ENCODE assay signal across 1 cellular context in genomic region chr17:40548982-40549680, GRCh38.
TF ChIP-seq lines count a peak whose summit lies in the region.

No MANE protein-coding gene starts in this region.

TF ChIP-seq in HepG2, 621 proteins besides CTCF, POLR2A, EP300 and RAD21 (continued from another document and continues in another):
- peak; percentile 84 for TF ChIP-seq ZNF503 (CRISPR knock-in tag; IDR thresholded peaks at IDR 0.05)
- peak; percentile 91 for TF ChIP-seq ESRRA (CRISPR knock-in tag; IDR thresholded peaks at IDR 0.05; ENCODE audit: low read depth)
- TF ChIP-seq ZNF260 (CRISPR knock-in tag; IDR thresholded peaks at IDR 0.05; ENCODE audit: borderline replicate concordance, low read depth): no peak
- peak; percentile 92 for TF ChIP-seq PPARG (CRISPR knock-in tag; conservative IDR thresholded peaks at IDR 0.05)
- TF ChIP-seq ZNF296 (CRISPR knock-in tag; conservative IDR thresholded peaks at IDR 0.05): peak; percentile 52; the same call in 1 of the 2 replicates
- TF ChIP-seq ZNF724P (CRISPR knock-in tag; IDR thresholded peaks at IDR 0.05; ENCODE audit: borderline replicate concordance): no peak
- 0 out of 2 replicates have a peak, but pooled peaks have one; percentile 59 for TF ChIP-seq ZNF337 (CRISPR knock-in tag; IDR thresholded peaks at IDR 0.05; ENCODE audit: borderline replicate concordance, low read depth)
- TF ChIP-seq ZNF136 (CRISPR knock-in tag; IDR thresholded peaks at IDR 0.05; ENCODE audit: low read depth): 0 out of 2 replicates have a peak, but pooled peaks have one; percentile 77
- TF ChIP-seq, protein P1, sequence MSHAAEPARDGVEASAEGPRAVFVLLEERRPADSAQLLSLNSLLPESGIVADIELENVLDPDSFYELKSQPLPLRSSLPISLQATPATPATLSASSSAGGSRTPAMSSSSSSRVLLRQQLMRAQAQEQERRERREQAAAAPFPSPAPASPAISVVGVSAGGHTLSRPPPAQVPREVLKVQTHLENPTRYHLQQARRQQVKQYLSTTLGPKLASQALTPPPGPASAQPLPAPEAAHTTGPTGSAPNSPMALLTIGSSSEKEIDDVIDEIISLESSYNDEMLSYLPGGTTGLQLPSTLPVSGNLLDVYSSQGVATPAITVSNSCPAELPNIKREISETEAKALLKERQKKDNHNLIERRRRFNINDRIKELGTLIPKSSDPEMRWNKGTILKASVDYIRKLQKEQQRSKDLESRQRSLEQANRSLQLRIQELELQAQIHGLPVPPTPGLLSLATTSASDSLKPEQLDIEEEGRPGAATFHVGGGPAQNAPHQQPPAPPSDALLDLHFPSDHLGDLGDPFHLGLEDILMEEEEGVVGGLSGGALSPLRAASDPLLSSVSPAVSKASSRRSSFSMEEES (CRISPR knock-in tag; IDR thresholded peaks at IDR 0.05): peak; percentile 89
- no peak; the same call in 1 of the 2 replicates for TF ChIP-seq ARNT2 (CRISPR knock-in tag; IDR thresholded peaks at IDR 0.05; ENCODE audit: low read depth)
- TF ChIP-seq ZNF501 (CRISPR knock-in tag; IDR thresholded peaks at IDR 0.05): peak; percentile 81
- 0 out of 2 replicates have a peak, but pooled peaks have one; percentile 63 for TF ChIP-seq MTF2 (CRISPR knock-in tag; IDR thresholded peaks at IDR 0.05; ENCODE audit: borderline replicate concordance)
- no peak for TF ChIP-seq ATM (IDR thresholded peaks at IDR 0.05; ENCODE audit: borderline replicate concordance)
- TF ChIP-seq RORA (CRISPR knock-in tag; IDR thresholded peaks at IDR 0.05): 0 out of 2 replicates have a peak, but pooled peaks have one; percentile 82
- no peak for TF ChIP-seq ZNF598 (CRISPR knock-in tag; IDR thresholded peaks at IDR 0.05; ENCODE audit: borderline replicate concordance)
- TF ChIP-seq, protein P2, sequence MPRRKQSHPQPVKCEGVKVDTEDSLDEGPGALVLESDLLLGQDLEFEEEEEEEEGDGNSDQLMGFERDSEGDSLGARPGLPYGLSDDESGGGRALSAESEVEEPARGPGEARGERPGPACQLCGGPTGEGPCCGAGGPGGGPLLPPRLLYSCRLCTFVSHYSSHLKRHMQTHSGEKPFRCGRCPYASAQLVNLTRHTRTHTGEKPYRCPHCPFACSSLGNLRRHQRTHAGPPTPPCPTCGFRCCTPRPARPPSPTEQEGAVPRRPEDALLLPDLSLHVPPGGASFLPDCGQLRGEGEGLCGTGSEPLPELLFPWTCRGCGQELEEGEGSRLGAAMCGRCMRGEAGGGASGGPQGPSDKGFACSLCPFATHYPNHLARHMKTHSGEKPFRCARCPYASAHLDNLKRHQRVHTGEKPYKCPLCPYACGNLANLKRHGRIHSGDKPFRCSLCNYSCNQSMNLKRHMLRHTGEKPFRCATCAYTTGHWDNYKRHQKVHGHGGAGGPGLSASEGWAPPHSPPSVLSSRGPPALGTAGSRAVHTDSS (CRISPR knock-in tag; conservative IDR thresholded peaks at IDR 0.05): no peak
- TF ChIP-seq ZNF264 (CRISPR knock-in tag; IDR thresholded peaks at IDR 0.05): peak; percentile 92
- TF ChIP-seq, protein P3, sequence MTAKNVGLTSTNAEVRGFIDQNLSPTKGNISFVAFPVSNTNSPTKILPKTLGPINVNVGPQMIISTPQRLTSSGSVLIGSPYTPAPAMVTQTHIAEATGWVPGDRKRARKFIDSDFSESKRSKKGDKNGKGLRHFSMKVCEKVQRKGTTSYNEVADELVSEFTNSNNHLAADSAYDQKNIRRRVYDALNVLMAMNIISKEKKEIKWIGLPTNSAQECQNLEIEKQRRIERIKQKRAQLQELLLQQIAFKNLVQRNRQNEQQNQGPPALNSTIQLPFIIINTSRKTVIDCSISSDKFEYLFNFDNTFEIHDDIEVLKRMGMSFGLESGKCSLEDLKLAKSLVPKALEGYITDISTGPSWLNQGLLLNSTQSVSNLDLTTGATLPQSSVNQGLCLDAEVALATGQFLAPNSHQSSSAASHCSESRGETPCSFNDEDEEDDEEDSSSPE (CRISPR knock-in tag; IDR thresholded peaks at IDR 0.05): 0 out of 2 replicates have a peak, but pooled peaks have one; percentile 56
- no peak for TF ChIP-seq RBM39 (IDR thresholded peaks at IDR 0.05; ENCODE audit: low read depth, low read length, poor library complexity, severe bottlenecking)
- TF ChIP-seq GABPB1 (CRISPR knock-in tag; IDR thresholded peaks at IDR 0.05): peak; percentile 72
- TF ChIP-seq, protein P4, sequence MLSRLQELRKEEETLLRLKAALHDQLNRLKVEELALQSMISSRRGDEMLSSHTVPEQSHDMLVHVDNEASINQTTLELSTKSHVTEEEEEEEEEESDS (CRISPR knock-in tag; IDR thresholded peaks at IDR 0.05; ENCODE audit: borderline replicate concordance): no peak
- TF ChIP-seq, protein P5, sequence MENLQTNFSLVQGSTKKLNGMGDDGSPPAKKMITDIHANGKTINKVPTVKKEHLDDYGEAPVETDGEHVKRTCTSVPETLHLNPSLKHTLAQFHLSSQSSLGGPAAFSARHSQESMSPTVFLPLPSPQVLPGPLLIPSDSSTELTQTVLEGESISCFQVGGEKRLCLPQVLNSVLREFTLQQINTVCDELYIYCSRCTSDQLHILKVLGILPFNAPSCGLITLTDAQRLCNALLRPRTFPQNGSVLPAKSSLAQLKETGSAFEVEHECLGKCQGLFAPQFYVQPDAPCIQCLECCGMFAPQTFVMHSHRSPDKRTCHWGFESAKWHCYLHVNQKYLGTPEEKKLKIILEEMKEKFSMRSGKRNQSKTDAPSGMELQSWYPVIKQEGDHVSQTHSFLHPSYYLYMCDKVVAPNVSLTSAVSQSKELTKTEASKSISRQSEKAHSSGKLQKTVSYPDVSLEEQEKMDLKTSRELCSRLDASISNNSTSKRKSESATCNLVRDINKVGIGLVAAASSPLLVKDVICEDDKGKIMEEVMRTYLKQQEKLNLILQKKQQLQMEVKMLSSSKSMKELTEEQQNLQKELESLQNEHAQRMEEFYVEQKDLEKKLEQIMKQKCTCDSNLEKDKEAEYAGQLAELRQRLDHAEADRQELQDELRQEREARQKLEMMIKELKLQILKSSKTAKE (CRISPR knock-in tag; IDR thresholded peaks at IDR 0.05; ENCODE audit: borderline replicate concordance): peak; percentile 99
- TF ChIP-seq ZBTB7A (CRISPR knock-in tag; IDR thresholded peaks at IDR 0.05): peak; percentile 59; the same call in 1 of the 2 replicates
- TF ChIP-seq, protein P6, sequence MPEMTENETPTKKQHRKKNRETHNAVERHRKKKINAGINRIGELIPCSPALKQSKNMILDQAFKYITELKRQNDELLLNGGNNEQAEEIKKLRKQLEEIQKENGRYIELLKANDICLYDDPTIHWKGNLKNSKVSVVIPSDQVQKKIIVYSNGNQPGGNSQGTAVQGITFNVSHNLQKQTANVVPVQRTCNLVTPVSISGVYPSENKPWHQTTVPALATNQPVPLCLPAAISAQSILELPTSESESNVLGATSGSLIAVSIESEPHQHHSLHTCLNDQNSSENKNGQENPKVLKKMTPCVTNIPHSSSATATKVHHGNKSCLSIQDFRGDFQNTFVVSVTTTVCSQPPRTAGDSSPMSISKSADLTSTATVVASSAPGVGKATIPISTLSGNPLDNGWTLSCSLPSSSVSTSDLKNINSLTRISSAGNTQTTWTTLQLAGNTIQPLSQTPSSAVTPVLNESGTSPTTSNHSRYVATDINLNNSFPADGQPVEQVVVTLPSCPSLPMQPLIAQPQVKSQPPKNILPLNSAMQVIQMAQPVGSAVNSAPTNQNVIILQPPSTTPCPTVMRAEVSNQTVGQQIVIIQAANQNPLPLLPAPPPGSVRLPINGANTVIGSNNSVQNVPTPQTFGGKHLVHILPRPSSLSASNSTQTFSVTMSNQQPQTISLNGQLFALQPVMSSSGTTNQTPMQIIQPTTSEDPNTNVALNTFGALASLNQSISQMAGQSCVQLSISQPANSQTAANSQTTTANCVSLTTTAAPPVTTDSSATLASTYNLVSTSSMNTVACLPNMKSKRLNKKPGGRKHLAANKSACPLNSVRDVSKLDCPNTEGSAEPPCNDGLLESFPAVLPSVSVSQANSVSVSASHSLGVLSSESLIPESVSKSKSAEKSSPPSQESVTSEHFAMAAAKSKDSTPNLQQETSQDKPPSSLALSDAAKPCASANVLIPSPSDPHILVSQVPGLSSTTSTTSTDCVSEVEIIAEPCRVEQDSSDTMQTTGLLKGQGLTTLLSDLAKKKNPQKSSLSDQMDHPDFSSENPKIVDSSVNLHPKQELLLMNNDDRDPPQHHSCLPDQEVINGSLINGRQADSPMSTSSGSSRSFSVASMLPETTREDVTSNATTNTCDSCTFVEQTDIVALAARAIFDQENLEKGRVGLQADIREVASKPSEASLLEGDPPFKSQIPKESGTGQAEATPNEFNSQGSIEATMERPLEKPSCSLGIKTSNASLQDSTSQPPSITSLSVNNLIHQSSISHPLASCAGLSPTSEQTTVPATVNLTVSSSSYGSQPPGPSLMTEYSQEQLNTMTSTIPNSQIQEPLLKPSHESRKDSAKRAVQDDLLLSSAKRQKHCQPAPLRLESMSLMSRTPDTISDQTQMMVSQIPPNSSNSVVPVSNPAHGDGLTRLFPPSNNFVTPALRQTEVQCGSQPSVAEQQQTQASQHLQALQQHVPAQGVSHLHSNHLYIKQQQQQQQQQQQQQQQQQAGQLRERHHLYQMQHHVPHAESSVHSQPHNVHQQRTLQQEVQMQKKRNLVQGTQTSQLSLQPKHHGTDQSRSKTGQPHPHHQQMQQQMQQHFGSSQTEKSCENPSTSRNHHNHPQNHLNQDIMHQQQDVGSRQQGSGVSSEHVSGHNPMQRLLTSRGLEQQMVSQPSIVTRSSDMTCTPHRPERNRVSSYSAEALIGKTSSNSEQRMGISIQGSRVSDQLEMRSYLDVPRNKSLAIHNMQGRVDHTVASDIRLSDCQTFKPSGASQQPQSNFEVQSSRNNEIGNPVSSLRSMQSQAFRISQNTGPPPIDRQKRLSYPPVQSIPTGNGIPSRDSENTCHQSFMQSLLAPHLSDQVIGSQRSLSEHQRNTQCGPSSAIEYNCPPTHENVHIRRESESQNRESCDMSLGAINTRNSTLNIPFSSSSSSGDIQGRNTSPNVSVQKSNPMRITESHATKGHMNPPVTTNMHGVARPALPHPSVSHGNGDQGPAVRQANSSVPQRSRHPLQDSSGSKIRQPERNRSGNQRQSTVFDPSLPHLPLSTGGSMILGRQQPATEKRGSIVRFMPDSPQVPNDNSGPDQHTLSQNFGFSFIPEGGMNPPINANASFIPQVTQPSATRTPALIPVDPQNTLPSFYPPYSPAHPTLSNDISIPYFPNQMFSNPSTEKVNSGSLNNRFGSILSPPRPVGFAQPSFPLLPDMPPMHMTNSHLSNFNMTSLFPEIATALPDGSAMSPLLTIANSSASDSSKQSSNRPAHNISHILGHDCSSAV (CRISPR knock-in tag; IDR thresholded peaks at IDR 0.05; ENCODE audit: borderline replicate concordance): no peak
- peak; percentile 99 to 100 for TF ChIP-seq NR2F1 (CRISPR knock-in tag; IDR thresholded peaks at IDR 0.05)
- peak; percentile 85 for TF ChIP-seq ZNF781 (CRISPR knock-in tag; IDR thresholded peaks at IDR 0.05; ENCODE audit: borderline replicate concordance, not compliant biosample characterization)
- TF ChIP-seq ISL2 (CRISPR knock-in tag; IDR thresholded peaks at IDR 0.05): peak; percentile 90
- no peak for TF ChIP-seq E2F1 (CRISPR knock-in tag; IDR thresholded peaks at IDR 0.05)
- TF ChIP-seq KDM6A (CRISPR knock-in tag; IDR thresholded peaks at IDR 0.05; ENCODE audit: low read depth): peak; percentile 88
- TF ChIP-seq ZFY (CRISPR knock-in tag; IDR thresholded peaks at IDR 0.05): peak; percentile 84
- TF ChIP-seq ZFP41 (CRISPR knock-in tag; IDR thresholded peaks at IDR 0.05; ENCODE audit: borderline replicate concordance): no peak
- TF ChIP-seq NBN (conservative IDR thresholded peaks at IDR 0.05): no peak
- TF ChIP-seq ZC3H13 (CRISPR knock-in tag; IDR thresholded peaks at IDR 0.05): 0 out of 2 replicates have a peak, but pooled peaks have one; percentile 47
- peak; percentile 90 for TF ChIP-seq ZNF441 (CRISPR knock-in tag; IDR thresholded peaks at IDR 0.05; ENCODE audit: borderline replicate concordance)
- peak; percentile 86; the same call in 1 of the 2 replicates for TF ChIP-seq NKX3-1 (CRISPR knock-in tag; IDR thresholded peaks at IDR 0.05)
- TF ChIP-seq TP53 (CRISPR knock-in tag; conservative IDR thresholded peaks at IDR 0.05): 0 out of 2 replicates have a peak, but pooled peaks have one; percentile 52
- peak; percentile 100 for TF ChIP-seq NR2F6 (IDR thresholded peaks at IDR 0.05)
- TF ChIP-seq NR2F6 (CRISPR knock-in tag; IDR thresholded peaks at IDR 0.05): peak; percentile 100
- TF ChIP-seq SMYD3 (CRISPR knock-in tag; IDR thresholded peaks at IDR 0.05): peak; percentile 29; the same call in 1 of the 2 replicates
- TF ChIP-seq MIXL1 (CRISPR knock-in tag; IDR thresholded peaks at IDR 0.05): peak; percentile 98
- TF ChIP-seq ZSCAN25 (CRISPR knock-in tag; IDR thresholded peaks at IDR 0.05): peak; percentile 95
- TF ChIP-seq DPF2 (CRISPR knock-in tag; IDR thresholded peaks at IDR 0.05; ENCODE audit: borderline replicate concordance, low read depth): peak; percentile 97
- no peak for TF ChIP-seq ZNF577 (CRISPR knock-in tag; IDR thresholded peaks at IDR 0.05; ENCODE audit: borderline replicate concordance, low read depth)
- TF ChIP-seq, protein P7, sequence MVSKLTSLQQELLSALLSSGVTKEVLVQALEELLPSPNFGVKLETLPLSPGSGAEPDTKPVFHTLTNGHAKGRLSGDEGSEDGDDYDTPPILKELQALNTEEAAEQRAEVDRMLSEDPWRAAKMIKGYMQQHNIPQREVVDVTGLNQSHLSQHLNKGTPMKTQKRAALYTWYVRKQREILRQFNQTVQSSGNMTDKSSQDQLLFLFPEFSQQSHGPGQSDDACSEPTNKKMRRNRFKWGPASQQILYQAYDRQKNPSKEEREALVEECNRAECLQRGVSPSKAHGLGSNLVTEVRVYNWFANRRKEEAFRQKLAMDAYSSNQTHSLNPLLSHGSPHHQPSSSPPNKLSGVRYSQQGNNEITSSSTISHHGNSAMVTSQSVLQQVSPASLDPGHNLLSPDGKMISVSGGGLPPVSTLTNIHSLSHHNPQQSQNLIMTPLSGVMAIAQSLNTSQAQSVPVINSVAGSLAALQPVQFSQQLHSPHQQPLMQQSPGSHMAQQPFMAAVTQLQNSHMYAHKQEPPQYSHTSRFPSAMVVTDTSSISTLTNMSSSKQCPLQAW (CRISPR knock-in tag; IDR thresholded peaks at IDR 0.05): peak; percentile 51; the same call in 1 of the 2 replicates
